1 cellular context compared by ENCODE assay signal in the genomic region with DNA sequence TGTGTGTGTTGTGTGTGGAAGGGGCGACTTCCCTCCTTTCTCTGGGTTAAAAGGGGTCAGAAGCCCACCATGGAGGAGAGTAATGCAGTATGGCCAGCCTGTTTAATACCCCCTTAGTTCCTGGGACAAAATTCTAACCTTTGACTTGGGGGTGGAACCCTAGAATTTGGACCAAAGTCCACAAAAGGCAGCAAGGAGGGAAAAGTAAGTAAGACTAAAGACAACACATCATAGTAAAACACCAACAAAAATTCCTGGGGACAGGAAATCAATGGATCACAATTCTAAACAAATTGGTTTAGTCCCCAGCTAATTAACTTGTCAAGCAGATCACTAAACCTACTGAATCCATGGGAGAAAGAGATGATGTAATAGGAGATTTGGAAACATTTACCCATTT.
A peak's percentile ranks its signal among the peaks of the same experiment; 100 is the strongest.
TF ChIP-seq lines count a peak whose summit lies in the region.

No MANE protein-coding gene starts in this region.

TF ChIP-seq in HEK293, 187 proteins besides CTCF, POLR2A, EP300 and RAD21 (continued from another document):
- TF ChIP-seq, protein P1, sequence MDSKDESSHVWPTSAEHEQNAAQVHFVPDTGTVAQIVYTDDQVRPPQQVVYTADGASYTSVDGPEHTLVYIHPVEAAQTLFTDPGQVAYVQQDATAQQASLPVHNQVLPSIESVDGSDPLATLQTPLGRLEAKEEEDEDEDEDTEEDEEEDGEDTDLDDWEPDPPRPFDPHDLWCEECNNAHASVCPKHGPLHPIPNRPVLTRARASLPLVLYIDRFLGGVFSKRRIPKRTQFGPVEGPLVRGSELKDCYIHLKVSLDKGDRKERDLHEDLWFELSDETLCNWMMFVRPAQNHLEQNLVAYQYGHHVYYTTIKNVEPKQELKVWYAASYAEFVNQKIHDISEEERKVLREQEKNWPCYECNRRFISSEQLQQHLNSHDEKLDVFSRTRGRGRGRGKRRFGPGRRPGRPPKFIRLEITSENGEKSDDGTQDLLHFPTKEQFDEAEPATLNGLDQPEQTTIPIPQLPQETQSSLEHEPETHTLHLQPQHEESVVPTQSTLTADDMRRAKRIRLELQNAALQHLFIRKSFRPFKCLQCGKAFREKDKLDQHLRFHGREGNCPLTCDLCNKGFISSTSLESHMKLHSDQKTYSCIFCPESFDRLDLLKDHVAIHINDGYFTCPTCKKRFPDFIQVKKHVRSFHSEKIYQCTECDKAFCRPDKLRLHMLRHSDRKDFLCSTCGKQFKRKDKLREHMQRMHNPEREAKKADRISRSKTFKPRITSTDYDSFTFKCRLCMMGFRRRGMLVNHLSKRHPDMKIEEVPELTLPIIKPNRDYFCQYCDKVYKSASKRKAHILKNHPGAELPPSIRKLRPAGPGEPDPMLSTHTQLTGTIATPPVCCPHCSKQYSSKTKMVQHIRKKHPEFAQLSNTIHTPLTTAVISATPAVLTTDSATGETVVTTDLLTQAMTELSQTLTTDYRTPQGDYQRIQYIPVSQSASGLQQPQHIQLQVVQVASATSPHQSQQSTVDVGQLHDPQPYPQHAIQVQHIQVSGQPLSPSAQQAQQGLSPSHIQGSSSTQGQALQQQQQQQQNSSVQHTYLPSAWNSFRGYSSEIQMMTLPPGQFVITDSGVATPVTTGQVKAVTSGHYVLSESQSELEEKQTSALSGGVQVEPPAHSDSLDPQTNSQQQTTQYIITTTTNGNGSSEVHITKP (tag by site-specific recombination; IDR thresholded peaks at IDR 0.05): peak; percentile 72
TF ChIP-seq in HEK293: peak in this region for 1.
